ENCODE assay signal across 1 cellular context in the genomic region with DNA sequence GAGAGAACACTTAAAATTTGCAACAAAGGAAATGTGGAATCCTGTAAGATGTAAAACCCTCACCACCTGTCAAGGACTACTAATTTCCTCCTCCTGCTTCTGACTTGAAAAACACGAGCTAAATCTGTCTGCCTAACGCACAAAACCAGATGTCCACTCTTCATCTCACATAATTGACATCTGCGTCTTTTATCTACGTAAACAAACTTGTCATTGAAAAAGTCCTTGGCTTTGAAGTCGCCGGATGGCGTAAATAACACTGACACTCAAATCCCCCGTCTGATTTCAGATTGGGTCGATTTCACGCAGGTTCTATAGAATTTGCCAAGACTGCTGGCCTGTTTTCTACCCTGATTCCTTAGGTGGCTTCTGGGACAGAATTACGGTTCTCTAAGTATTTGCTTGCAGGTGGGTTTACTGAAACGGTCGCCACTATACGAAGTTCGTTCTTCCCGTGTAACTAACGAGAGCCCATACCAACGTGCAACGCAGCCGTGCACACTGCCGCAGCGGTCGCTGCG.
TF ChIP-seq lines count a peak whose summit lies in the region.

No MANE protein-coding gene starts in this region.

TF ChIP-seq in HepG2, 621 proteins besides CTCF, POLR2A, EP300 and RAD21 (continues in another document):
- TF ChIP-seq NFIB (CRISPR knock-in tag; IDR thresholded peaks at IDR 0.05; ENCODE audit: borderline replicate concordance) (no peak), REXO4 (CRISPR knock-in tag; IDR thresholded peaks at IDR 0.05; ENCODE audit: borderline replicate concordance) (no peak), KDM6A (CRISPR knock-in tag; IDR thresholded peaks at IDR 0.05; ENCODE audit: low read depth) (no peak), ZBTB40 (IDR thresholded peaks at IDR 0.05) (no peak), ZBTB40 (CRISPR knock-in tag; IDR thresholded peaks at IDR 0.05) (no peak), SUZ12 (IDR thresholded peaks at IDR 0.05; ENCODE audit: low read depth, low read length) (no peak), ZNF773 (CRISPR knock-in tag; IDR thresholded peaks at IDR 0.05; ENCODE audit: borderline replicate concordance) (no peak), ZNF343 (CRISPR knock-in tag; IDR thresholded peaks at IDR 0.05) (no peak), TOPORS (CRISPR knock-in tag; IDR thresholded peaks at IDR 0.05) (no peak), ZNF530 (CRISPR knock-in tag; IDR thresholded peaks at IDR 0.05; ENCODE audit: low read depth) (no peak), ZNF816 (CRISPR knock-in tag; IDR thresholded peaks at IDR 0.05; ENCODE audit: borderline replicate concordance) (peak; percentile 12; the same call in 1 of the 2 replicates), ZNF670 (CRISPR knock-in tag; IDR thresholded peaks at IDR 0.05; ENCODE audit: borderline replicate concordance) (peak; percentile 17; the same call in 1 of the 2 replicates), GABPA (IDR thresholded peaks at IDR 0.05; ENCODE audit: low read depth, low read length) (no peak), GABPA (CRISPR knock-in tag; IDR thresholded peaks at IDR 0.05; ENCODE audit: low read depth) (no peak), RBAK (CRISPR knock-in tag; IDR thresholded peaks at IDR 0.05) (no peak), ZFYVE20 (CRISPR knock-in tag; IDR thresholded peaks at IDR 0.05; ENCODE audit: borderline replicate concordance, low read depth) (0 out of 2 replicates have a peak, but pooled peaks have one; percentile 17), TARDBP (CRISPR knock-in tag; IDR thresholded peaks at IDR 0.05) (no peak), CENPBD1 (CRISPR knock-in tag; IDR thresholded peaks at IDR 0.05; ENCODE audit: borderline replicate concordance, low read depth) (no peak), RFXANK (CRISPR knock-in tag; IDR thresholded peaks at IDR 0.05) (no peak), GABPB1 (CRISPR knock-in tag; IDR thresholded peaks at IDR 0.05) (no peak), ZNF768 (CRISPR knock-in tag; IDR thresholded peaks at IDR 0.05) (no peak), ZNF552 (CRISPR knock-in tag; IDR thresholded peaks at IDR 0.05; ENCODE audit: borderline replicate concordance) (no peak), ZNF646 (CRISPR knock-in tag; IDR thresholded peaks at IDR 0.05) (no peak), MLLT10 (CRISPR knock-in tag; IDR thresholded peaks at IDR 0.05) (no peak), ZMYM4 (CRISPR knock-in tag; IDR thresholded peaks at IDR 0.05) (no peak), ELF3 (CRISPR knock-in tag; IDR thresholded peaks at IDR 0.05) (no peak), ZNF674 (CRISPR knock-in tag; IDR thresholded peaks at IDR 0.05; ENCODE audit: low read depth) (peak; percentile 95; the same call in 1 of the 2 replicates), ZC3H13 (CRISPR knock-in tag; IDR thresholded peaks at IDR 0.05) (no peak), MED8 (CRISPR knock-in tag; IDR thresholded peaks at IDR 0.05; ENCODE audit: insufficient replicate concordance) (no peak), SP140L (CRISPR knock-in tag; IDR thresholded peaks at IDR 0.05; ENCODE audit: borderline replicate concordance) (peak; percentile 17; the same call in 1 of the 2 replicates), ZNF605 (CRISPR knock-in tag; IDR thresholded peaks at IDR 0.05) (no peak), ZFP37 (CRISPR knock-in tag; IDR thresholded peaks at IDR 0.05; ENCODE audit: borderline replicate concordance) (no peak), SRSF4 (IDR thresholded peaks at IDR 0.05; ENCODE audit: low read depth, low read length, poor library complexity, severe bottlenecking) (no peak), RARA (CRISPR knock-in tag; IDR thresholded peaks at IDR 0.05) (no peak), ZNF589 (CRISPR knock-in tag; conservative IDR thresholded peaks at IDR 0.05) (no peak), TCF7 (IDR thresholded peaks at IDR 0.05; ENCODE audit: low read depth) (peak; percentile 77), ZNF713 (CRISPR knock-in tag; IDR thresholded peaks at IDR 0.05) (no peak), STAG1 (CRISPR knock-in tag; IDR thresholded peaks at IDR 0.05) (no peak), ZNF225 (CRISPR knock-in tag; IDR thresholded peaks at IDR 0.05) (no peak), ZFP41 (CRISPR knock-in tag; IDR thresholded peaks at IDR 0.05; ENCODE audit: borderline replicate concordance) (no peak), ZSCAN25 (CRISPR knock-in tag; IDR thresholded peaks at IDR 0.05) (no peak), MBNL3 (CRISPR knock-in tag; conservative IDR thresholded peaks at IDR 0.05) (no peak), ZFX (CRISPR knock-in tag; IDR thresholded peaks at IDR 0.05; ENCODE audit: low read depth) (no peak), ZNF138 (CRISPR knock-in tag; IDR thresholded peaks at IDR 0.05; ENCODE audit: low read depth) (no peak), MTERF4 (CRISPR knock-in tag; IDR thresholded peaks at IDR 0.05) (no peak), NFIC (IDR thresholded peaks at IDR 0.05; ENCODE audit: low read length) (peak; percentile 66; the same call in 1 of the 2 replicates)
- TF ChIP-seq, protein P1, sequence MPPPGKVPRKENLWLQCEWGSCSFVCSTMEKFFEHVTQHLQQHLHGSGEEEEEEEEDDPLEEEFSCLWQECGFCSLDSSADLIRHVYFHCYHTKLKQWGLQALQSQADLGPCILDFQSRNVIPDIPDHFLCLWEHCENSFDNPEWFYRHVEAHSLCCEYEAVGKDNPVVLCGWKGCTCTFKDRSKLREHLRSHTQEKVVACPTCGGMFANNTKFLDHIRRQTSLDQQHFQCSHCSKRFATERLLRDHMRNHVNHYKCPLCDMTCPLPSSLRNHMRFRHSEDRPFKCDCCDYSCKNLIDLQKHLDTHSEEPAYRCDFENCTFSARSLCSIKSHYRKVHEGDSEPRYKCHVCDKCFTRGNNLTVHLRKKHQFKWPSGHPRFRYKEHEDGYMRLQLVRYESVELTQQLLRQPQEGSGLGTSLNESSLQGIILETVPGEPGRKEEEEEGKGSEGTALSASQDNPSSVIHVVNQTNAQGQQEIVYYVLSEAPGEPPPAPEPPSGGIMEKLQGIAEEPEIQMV (CRISPR knock-in tag; IDR thresholded peaks at IDR 0.05; ENCODE audit: low read depth): no peak
- TF ChIP-seq, protein P2, sequence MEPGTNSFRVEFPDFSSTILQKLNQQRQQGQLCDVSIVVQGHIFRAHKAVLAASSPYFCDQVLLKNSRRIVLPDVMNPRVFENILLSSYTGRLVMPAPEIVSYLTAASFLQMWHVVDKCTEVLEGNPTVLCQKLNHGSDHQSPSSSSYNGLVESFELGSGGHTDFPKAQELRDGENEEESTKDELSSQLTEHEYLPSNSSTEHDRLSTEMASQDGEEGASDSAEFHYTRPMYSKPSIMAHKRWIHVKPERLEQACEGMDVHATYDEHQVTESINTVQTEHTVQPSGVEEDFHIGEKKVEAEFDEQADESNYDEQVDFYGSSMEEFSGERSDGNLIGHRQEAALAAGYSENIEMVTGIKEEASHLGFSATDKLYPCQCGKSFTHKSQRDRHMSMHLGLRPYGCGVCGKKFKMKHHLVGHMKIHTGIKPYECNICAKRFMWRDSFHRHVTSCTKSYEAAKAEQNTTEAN (CRISPR knock-in tag; conservative IDR thresholded peaks at IDR 0.05): no peak
